In the genomic region with DNA sequence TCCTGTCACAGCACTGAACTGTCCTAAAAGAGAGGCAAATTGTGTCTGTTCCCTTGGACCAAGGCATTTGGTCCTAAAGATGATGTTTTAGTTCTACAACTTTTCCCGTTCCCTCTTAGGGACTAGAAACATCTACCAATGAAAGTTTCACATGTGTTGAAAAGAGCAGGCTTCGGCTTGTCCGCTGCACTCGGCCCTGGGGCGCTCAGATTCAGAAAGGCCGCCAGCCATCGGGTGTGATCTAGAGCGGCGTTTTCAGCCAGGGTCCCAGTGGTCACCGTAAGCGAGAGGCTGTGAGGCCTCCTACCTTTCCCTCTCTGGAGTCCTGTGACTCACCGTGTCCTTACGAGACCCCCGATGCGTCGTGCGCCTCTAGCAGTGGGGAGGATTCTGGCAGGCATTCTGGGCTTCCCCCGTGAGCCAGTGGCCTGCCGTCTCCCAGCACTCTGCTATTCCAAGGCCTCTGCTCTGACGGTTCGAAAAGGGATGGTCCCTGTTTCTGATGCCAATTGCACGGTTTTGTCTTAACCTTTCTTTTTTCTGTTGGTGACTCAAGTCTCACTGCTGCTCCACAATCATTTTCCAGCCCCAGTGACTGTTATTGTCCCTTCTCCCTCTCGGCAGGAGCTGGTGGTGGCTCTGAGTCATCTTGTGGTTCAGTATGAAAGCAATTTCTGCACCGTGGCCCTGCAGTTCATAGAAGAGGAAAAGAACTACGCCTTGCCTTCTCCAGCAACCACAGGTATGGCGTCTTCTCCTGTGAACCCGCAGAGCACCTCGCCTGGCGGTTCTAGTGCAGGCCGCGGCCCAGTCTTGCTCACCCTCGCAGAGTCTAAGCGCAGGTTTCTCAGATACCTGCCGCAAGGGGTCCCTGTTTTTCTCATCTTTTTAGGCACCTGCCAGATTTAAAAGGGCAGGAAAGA, we compare ENCODE assay signal across 8 cellular contexts.
DNase-seq lines count a peak whose midpoint lies in the region; ATAC-seq, FAIRE-seq and TF ChIP-seq lines count a peak whose summit lies in the region.

No MANE protein-coding gene starts in this region.

- in situ Hi-C loops in mammary epithelial cell (cut with MboI; ENCODE audit: low sequenced_read_pairs in 2 of 2), result no loop called here

- ATAC-seq in GM19397 (IDR thresholded peaks at IDR 0.05; ENCODE audit: unreplicated experiment), result peak; percentile 23

- H3K4me1 ChIP-seq in mammary epithelial cell (ENCODE audit: insufficient read depth, low read length) (peaks cover 36% of the 10 kb centered on the region), muscle layer of duodenum (ENCODE audit: control insufficient read depth in 1 of 2, insufficient read depth in 2 of 2, low read length in 2 of 2) (peaks cover 4 to 6% of the 10 kb centered on the region in 2 donors), Karpas-422 (ENCODE audit: low read length) (peaks cover 6% of the 10 kb centered on the region)

- H3K27ac ChIP-seq in mammary epithelial cell (ENCODE audit: insufficient read depth, low read depth, low read length) (peak overlapping the region; percentile 89), muscle layer of duodenum (ENCODE audit: low read length) (peak overlapping the region; percentile 54), Karpas-422 (ENCODE audit: low read length) (no peak overlapping the region)

- intact Hi-C loops in mammary epithelial cell (cut with micrococcal nuclease), result loop anchor here (5.0 kb wide), 1 partner anchor 34 kb away; no protein-coding TSS in a partner anchor

- H3K9me2 ChIP-seq in Karpas-422 (replicated peaks; ENCODE audit: insufficient read depth, low read length), result no peaks in the 10 kb centered on the region

- H3K4me2 ChIP-seq in mammary epithelial cell (ENCODE audit: insufficient read depth, low read depth, low read length) (peak overlapping the region; percentile 53), Karpas-422 (ENCODE audit: low read depth, low read length, poor library complexity, severe bottlenecking) (no peak overlapping the region)

- DNase-seq in 8988T, result peak; percentile 48
- DNase-seq in HTR-8/SVneo (ENCODE audit: insufficient read length, low spot score), result peak; percentile 74
- DNase-seq in mammary epithelial cell, result peak; percentile 95
- DNase-seq in stimulated activated CD8-positive, alpha-beta memory T cell treated with anti-CD3 and anti-CD28 coated beads, Interleukin-7, amount 100 ng/mL, for 24 hours (ENCODE audit: low read depth), result peak; percentile 46
- DNase-seq in Karpas-422, result no peak

- peak overlapping the region; percentile 85 for H3K9ac ChIP-seq in mammary epithelial cell (ENCODE audit: insufficient read depth, low read length)
- no peak overlapping the region for H3K9ac ChIP-seq in Karpas-422 (ENCODE audit: low read length)

- H3K9me3 ChIP-seq in mammary epithelial cell (replicated peaks; ENCODE audit: insufficient read depth, low read length), result no peaks in the 10 kb centered on the region
- H3K9me3 ChIP-seq in muscle layer of duodenum (ENCODE audit: control insufficient read depth in 1 of 2, low read length in 2 of 2), result no peaks in the 10 kb centered on the region
- no peaks in the 10 kb centered on the region for H3K9me3 ChIP-seq in Karpas-422 (ENCODE audit: low read length)

- H2AFZ ChIP-seq in mammary epithelial cell (ENCODE audit: low read depth, low read length) (peak overlapping the region; percentile 61), Karpas-422 (ENCODE audit: low read length) (no peak overlapping the region)

- dilution Hi-C loops in mammary epithelial cell (cut with HindIII; ENCODE audit: low sequenced_read_pairs), result no loop called here

- 0 out of 2 replicates have a peak, but pooled peaks have one; percentile 12 for TF ChIP-seq CTCF in WI38 (IDR thresholded peaks at IDR 0.05; ENCODE audit: low read depth, low read length)
- peak; percentile 38 to 44 for TF ChIP-seq CTCF in mammary epithelial cell (conservative IDR thresholded peaks at IDR 0.05 in 1 of 2, IDR thresholded peaks at IDR 0.05 in 1 of 2; ENCODE audit: extremely low read depth in 1 of 2, insufficient read depth in 1 of 2, low read depth in 1 of 2, low read length in 2 of 2)

- CTCF ChIA-PET in mammary epithelial cell (lab: Charles Lee; ENCODE audit: low non-redundant PET), result interaction anchor here (0.9 kb wide), 1 partner anchor 10 kb away, joined by 9 read pairs; no protein-coding TSS in a partner anchor

- H4K20me1 ChIP-seq in mammary epithelial cell (ENCODE audit: insufficient read depth, low read length) (no peaks in the 10 kb centered on the region), Karpas-422 (ENCODE audit: insufficient read depth, low read depth, low read length) (no peaks in the 10 kb centered on the region)

- peak overlapping the region; percentile 44 for H3K4me3 ChIP-seq in WI38 (ENCODE audit: low read depth, low read length)
- H3K4me3 ChIP-seq in mammary epithelial cell (replicated peaks in 1 of 3; ENCODE audit: insufficient read depth in 1 of 3, low read depth in 2 of 3, low read length in 3 of 3), result peak overlapping the region; percentile 10 to 14 (median 10)
- peak overlapping the region in 1 of 2 donors; percentile 1 for H3K4me3 ChIP-seq in muscle layer of duodenum (ENCODE audit: low read depth in 1 of 2, low read length in 2 of 2)
- no peak overlapping the region for H3K4me3 ChIP-seq in Karpas-422 (ENCODE audit: low read length)

- 3% methylated on average over 24 of the region's 34 CpGs for WGBS in mammary epithelial cell (ENCODE audit: low coverage, missing lambda C conversion rate)

- H3K36me3 ChIP-seq in mammary epithelial cell (ENCODE audit: insufficient read depth, low read length), result peaks cover 6% of the 10 kb centered on the region
- H3K36me3 ChIP-seq in muscle layer of duodenum (ENCODE audit: control insufficient read depth in 1 of 2, insufficient read depth in 2 of 2, low read length in 2 of 2), result peaks cover 15 to 43% of the 10 kb centered on the region in 2 donors
- no peaks in the 10 kb centered on the region for H3K36me3 ChIP-seq in Karpas-422 (ENCODE audit: insufficient read depth, low read length)

- no peak for FAIRE-seq in HTR-8/SVneo (lab: Jason Lieb, UNC)

- H3K27me3 ChIP-seq in mammary epithelial cell (ENCODE audit: insufficient read depth, low read length) (no peaks in the 10 kb centered on the region), muscle layer of duodenum (ENCODE audit: low read depth, low read length) (no peaks in the 10 kb centered on the region), Karpas-422 (ENCODE audit: low read length) (no peaks in the 10 kb centered on the region)

- TSS peak; percentile 65 for BruUV-seq in mammary epithelial cell (replicated peaks; lab: Mats Ljungman, UMichigan)

- H3K79me2 ChIP-seq in mammary epithelial cell (ENCODE audit: insufficient read depth, low read length), result no peaks in the 10 kb centered on the region
- H3K79me2 ChIP-seq in Karpas-422 (ENCODE audit: low read length), result no peaks in the 10 kb centered on the region
